In the genomic region with DNA sequence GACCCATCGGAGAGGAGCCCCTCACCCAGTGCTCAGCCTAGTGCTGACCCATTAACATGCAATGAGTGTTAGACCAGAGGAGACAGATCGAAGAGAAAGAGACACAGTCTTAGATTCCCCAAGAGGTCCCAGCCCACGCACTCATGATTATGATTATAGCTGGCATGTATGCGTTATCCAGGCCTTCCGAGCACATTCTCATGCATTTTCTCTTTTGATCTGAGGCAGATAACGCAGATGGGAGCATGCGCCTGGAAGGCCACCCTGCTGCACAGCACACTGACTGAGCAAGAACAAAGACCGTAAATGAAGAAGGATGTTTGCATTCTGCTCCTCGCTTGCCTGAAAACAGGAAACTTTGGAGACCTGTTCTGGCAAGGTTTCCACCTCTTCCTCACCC, we compare ENCODE assay signal across 1 cellular context.
A peak's percentile ranks its signal among the peaks of the same experiment; 100 is the strongest.
TF ChIP-seq lines count a peak whose summit lies in the region.

No MANE protein-coding gene starts in this region.

TF ChIP-seq in Ishikawa, 13 proteins besides CTCF, POLR2A, EP300 and RAD21 (continued from another document):
- TF ChIP-seq TAF1 (IDR thresholded peaks at IDR 0.05; ENCODE audit: low read depth) = no peak
- peak; percentile 88 for TF ChIP-seq TCF12 (IDR thresholded peaks at IDR 0.05; ENCODE audit: low read depth)
